In genomic region chr4:91631335-91631734, GRCh38 we compare ENCODE assay signal across 28 cellular contexts.
"Had no signal": no experiment of that assay in that cellular context is flagged by ENCODE, and none has a peak within 500 bp of the region (broad histone marks: within the 10 kb centered on the region; RNA-seq: fewer than 3 reads in every experiment).

No MANE protein-coding gene starts in this region.

- H3K4me3 Mint-ChIP-seq: natural killer cell; nephron; neural progenitor cell; stimulated activated effector memory CD8-positive, alpha-beta T cell treated with anti-CD3 and anti-CD28 coated beads, Interleukin-12 subunit alpha, Interleukin-12 subunit beta, amount 100 ng/mL, for 72 hours; stimulated activated naive B cell treated with anti-CD40 and anti-IgM and Interleukin-4, amounts not matched to agents 10 μg/mL and 1 μg/mL and 100 μg/mL, for 72 hours; stimulated activated naive CD8-positive, alpha-beta T cell treated with anti-CD3 and anti-CD28 coated beads, Interleukin-15, Interleukin-2, amounts not matched to agents 100 ng/mL and 50 ng/mL, for 24 hours had no signal

- H3K4me2 ChIP-seq: neural progenitor cell had no signal

- H3K36me3 ChIP-seq: neural progenitor cell, ovary, right lobe of liver, sigmoid colon, stomach, thoracic aorta, thyroid gland, tibial nerve, upper lobe of left lung, vagina had no signal

- H3K36me3 Mint-ChIP-seq: natural killer cell; neural progenitor cell; stimulated activated effector memory CD8-positive, alpha-beta T cell treated with anti-CD3 and anti-CD28 coated beads, Interleukin-12 subunit alpha, Interleukin-12 subunit beta, amount 100 ng/mL, for 72 hours; stimulated activated naive B cell treated with anti-CD40 and anti-IgM and Interleukin-4, amounts not matched to agents 10 μg/mL and 1 μg/mL and 100 μg/mL, for 72 hours had no signal

- ATAC-seq: natural killer cell; psoas muscle; right cardiac atrium; right lobe of liver; stimulated activated effector memory CD8-positive, alpha-beta T cell treated with anti-CD3 and anti-CD28 coated beads, Interleukin-12 subunit alpha, Interleukin-12 subunit beta, amount 100 ng/mL, for 72 hours; stimulated activated naive B cell treated with anti-CD40 and anti-IgM and Interleukin-4, amounts not matched to agents 10 μg/mL and 1 μg/mL and 100 μg/mL, for 72 hours had no signal

- DNase-seq: natural killer cell; occipital lobe; ovary; posterior cingulate gyrus; psoas muscle; right cardiac atrium; right lobe of liver; sigmoid colon; small intestine; stimulated activated CD4-positive, alpha-beta T cell treated with anti-CD3 and anti-CD28 coated beads, Interleukin-15, amount 100 ng/mL, for 24 hours; stimulated activated CD4-positive, alpha-beta T cell treated with anti-CD3 and anti-CD28 coated beads, Interleukin-2, amount 100 ng/mL, for 24 hours; stimulated activated CD4-positive, alpha-beta T cell treated with anti-CD3 and anti-CD28 coated beads, Interleukin-2, amount 100 ng/mL, for 48 hours; stimulated activated CD4-positive, alpha-beta T cell treated with anti-CD3 and anti-CD28 coated beads, Interleukin-4, amount 100 ng/mL, for 24 hours; stimulated activated naive B cell treated with anti-CD40 and anti-IgM and Interleukin-4, amounts not matched to agents 10 μg/mL and 1 μg/mL and 100 μg/mL, for 72 hours; stimulated activated naive CD4-positive, alpha-beta T cell treated with Interleukin-2 at 50 U/mL for 16 hours; stomach; thyroid gland; trophoblast cell; upper lobe of left lung had no signal

- H3K27ac Mint-ChIP-seq: natural killer cell; nephron; neural progenitor cell; progenitor cell of endocrine pancreas; stimulated activated effector memory CD8-positive, alpha-beta T cell treated with anti-CD3 and anti-CD28 coated beads, Interleukin-12 subunit alpha, Interleukin-12 subunit beta, amount 100 ng/mL, for 72 hours; stimulated activated naive B cell treated with anti-CD40 and anti-IgM and Interleukin-4, amounts not matched to agents 10 μg/mL and 1 μg/mL and 100 μg/mL, for 72 hours; stimulated activated naive CD8-positive, alpha-beta T cell treated with anti-CD3 and anti-CD28 coated beads, Interleukin-15, Interleukin-2, amounts not matched to agents 100 ng/mL and 50 ng/mL, for 24 hours had no signal

- H3K9me3 ChIP-seq: ovary, psoas muscle, right lobe of liver, sigmoid colon, thoracic aorta, thyroid gland, upper lobe of left lung, vagina had no signal

- H3K4me1 Mint-ChIP-seq: natural killer cell; neural progenitor cell; stimulated activated effector memory CD8-positive, alpha-beta T cell treated with anti-CD3 and anti-CD28 coated beads, Interleukin-12 subunit alpha, Interleukin-12 subunit beta, amount 100 ng/mL, for 72 hours; stimulated activated naive B cell treated with anti-CD40 and anti-IgM and Interleukin-4, amounts not matched to agents 10 μg/mL and 1 μg/mL and 100 μg/mL, for 72 hours had no signal

- H3K4me3 ChIP-seq: neural progenitor cell, ovary, psoas muscle, right lobe of liver, sigmoid colon, stomach, thoracic aorta, thyroid gland, tibial nerve, upper lobe of left lung, vagina had no signal

- H2AFZ ChIP-seq: neural progenitor cell, parathyroid adenoma had no signal

- H3K27me3 ChIP-seq: neural progenitor cell, ovary, right lobe of liver, sigmoid colon, stomach, thyroid gland, tibial nerve, upper lobe of left lung, vagina had no signal

- H3K27me3 Mint-ChIP-seq: stimulated activated naive B cell treated with anti-CD40 and anti-IgM and Interleukin-4, amounts not matched to agents 10 μg/mL and 1 μg/mL and 100 μg/mL, for 72 hours; stimulated activated naive CD8-positive, alpha-beta T cell treated with anti-CD3 and anti-CD28 coated beads, Interleukin-15, Interleukin-2, amounts not matched to agents 100 ng/mL and 50 ng/mL, for 24 hours had no signal

- H3K9me3 Mint-ChIP-seq: neural progenitor cell had no signal

- H3K27ac ChIP-seq: neural progenitor cell, ovary, parathyroid adenoma, psoas muscle, right lobe of liver, sigmoid colon, stomach, thoracic aorta, thyroid gland, tibial nerve, upper lobe of left lung, vagina had no signal

- H3K4me1 ChIP-seq: neural progenitor cell, parathyroid adenoma, psoas muscle, right lobe of liver, sigmoid colon, stomach, thyroid gland, tibial nerve, upper lobe of left lung, vagina had no signal

- H3K79me2 ChIP-seq: parathyroid adenoma had no signal
